Comparison of ENCODE assay signal across 29 cellular contexts in genomic region chr7:79149831-79150230, GRCh38.
"Had no signal": no experiment of that assay in that cellular context is flagged by ENCODE, and none has a peak within 500 bp of the region (broad histone marks: within the 10 kb centered on the region; RNA-seq: fewer than 3 reads in every experiment).

No MANE protein-coding gene starts in this region.

- H3K27me3 Mint-ChIP-seq: activated naive CD8-positive, alpha-beta T cell; brain; naive B cell; stimulated activated naive B cell treated with anti-CD40 and anti-IgM and Interleukin-4, amounts not matched to agents 10 μg/mL and 1 μg/mL and 100 μg/mL, for 72 hours had no signal

- H3K9me3 ChIP-seq: ascending aorta, left ventricle myocardium inferior, pancreas, prostate gland, sigmoid colon, stomach, thyroid gland, upper lobe of left lung had no signal

- H3K9me3 Mint-ChIP-seq: stimulated activated naive B cell treated with anti-CD40 and anti-IgM and Interleukin-4, amounts not matched to agents 10 μg/mL and 1 μg/mL and 100 μg/mL, for 72 hours; T-helper 1 cell treated with Interleukin-12 subunit alpha and Interleukin-12 subunit beta and Interleukin-4 antibody, amounts not matched to agents 30 μg/mL and 1 μg/mL, for 36 hours had no signal

- H3K27ac Mint-ChIP-seq: activated naive CD8-positive, alpha-beta T cell; brain; naive B cell; stimulated activated naive B cell treated with anti-CD40 and anti-IgM and Interleukin-4, amounts not matched to agents 10 μg/mL and 1 μg/mL and 100 μg/mL, for 72 hours; T-helper 1 cell treated with Interleukin-12 subunit alpha and Interleukin-12 subunit beta and Interleukin-4 antibody, amounts not matched to agents 30 μg/mL and 1 μg/mL, for 36 hours had no signal

- FAIRE-seq: TTC549 had no signal

- H3K27me3 ChIP-seq: adrenal gland, ascending aorta, pancreas, sigmoid colon, stomach, thyroid gland, upper lobe of left lung had no signal

- H3K36me3 Mint-ChIP-seq: activated naive CD8-positive, alpha-beta T cell; brain; naive B cell; stimulated activated naive B cell treated with anti-CD40 and anti-IgM and Interleukin-4, amounts not matched to agents 10 μg/mL and 1 μg/mL and 100 μg/mL, for 72 hours had no signal

- H3K36me3 ChIP-seq: adrenal gland, ascending aorta, left ventricle myocardium inferior, pancreas, prostate gland, sigmoid colon, stomach, thyroid gland, upper lobe of left lung had no signal

- H3K4me1 ChIP-seq: pancreas, prostate gland, sigmoid colon, stomach, thyroid gland, upper lobe of left lung had no signal

- H3K4me3 ChIP-seq: adrenal gland, ascending aorta, left ventricle myocardium inferior, pancreas, prostate gland, sigmoid colon, stomach, thyroid gland, upper lobe of left lung had no signal

- H3K4me1 Mint-ChIP-seq: naive B cell; stimulated activated naive B cell treated with anti-CD40 and anti-IgM and Interleukin-4, amounts not matched to agents 10 μg/mL and 1 μg/mL and 100 μg/mL, for 72 hours had no signal

- ATAC-seq: activated CD4-positive, CD25-positive, alpha-beta regulatory T cell treated with anti-CD3 and anti-CD28 coated beads, Interleukin-2, amount 50 U/mL, for 24 hours; esophagus mucosa; pancreas; stimulated activated naive B cell treated with anti-CD40 and anti-IgM and Interleukin-4, amounts not matched to agents 10 μg/mL and 1 μg/mL and 100 μg/mL, for 72 hours had no signal

- DNase-seq: activated CD4-positive, alpha-beta T cell treated with anti-CD3 and anti-CD28 coated beads for 48 hours; activated CD4-positive, alpha-beta T cell treated with anti-CD3 and anti-CD28 coated beads, Interleukin-2, amount 50 U/mL, for 48 hours; activated CD8-positive, alpha-beta memory T cell treated with anti-CD3 and anti-CD28 coated beads for 24 hours; activated effector memory CD4-positive, alpha-beta T cell treated with Interleukin-2 at 50 U/mL for 16 hours; activated naive CD4-positive, alpha-beta T cell treated with Interleukin-2 at 50 U/mL for 16 hours; adrenal gland; islet precursor cell; left ventricle myocardium inferior; naive B cell; nucleus accumbens; pancreas; retina; sigmoid colon; small intestine; stimulated activated CD4-positive, alpha-beta T cell treated with anti-CD3 and anti-CD28 coated beads, Interleukin-1b, Interleukin-23, amount 100 ng/mL, for 48 hours; stimulated activated naive B cell treated with anti-CD40 and anti-IgM and Interleukin-4, amounts not matched to agents 10 μg/mL and 1 μg/mL and 100 μg/mL, for 72 hours; stomach; T-helper 9 cell; thyroid gland; upper lobe of left lung had no signal

- H3K4me3 Mint-ChIP-seq: activated naive CD8-positive, alpha-beta T cell; brain; naive B cell; stimulated activated naive B cell treated with anti-CD40 and anti-IgM and Interleukin-4, amounts not matched to agents 10 μg/mL and 1 μg/mL and 100 μg/mL, for 72 hours; T-helper 1 cell treated with Interleukin-12 subunit alpha and Interleukin-12 subunit beta and Interleukin-4 antibody, amounts not matched to agents 30 μg/mL and 1 μg/mL, for 36 hours had no signal

- H3K27ac ChIP-seq: adrenal gland, ascending aorta, left ventricle myocardium inferior, pancreas, prostate gland, sigmoid colon, stomach, thyroid gland, upper lobe of left lung, VCaP had no signal
